ENCODE assay signal across 8 cellular contexts in genomic region chr14:57486767-57487379, GRCh38. TPM values are rescaled to one million over a fixed set of nuclear protein-coding genes. Genes with fewer than 3 reads are reported as not detected.
A peak's percentile ranks its signal among the peaks of the same experiment; 100 is the strongest.
DNase-seq lines count a peak whose midpoint lies in the region; ATAC-seq and TF ChIP-seq lines count a peak whose summit lies in the region.

No MANE protein-coding gene starts in this region.

- ATAC-seq in HCT116 (peak; percentile 72), T-helper 17 cell (no peak)

- H3K4me2 ChIP-seq in HCT116 (ENCODE audit: low read length): no peak overlapping the region

- H3K36me3 Mint-ChIP-seq in chondrocyte (ENCODE audit: low read depth) (no peaks in the 10 kb centered on the region), T-helper 17 cell (ENCODE audit: low read depth) (no peaks in the 10 kb centered on the region), endothelial cell (ENCODE audit: low read depth, unreplicated experiment) (no peaks in the 10 kb centered on the region)

- H3K4me3 ChIP-seq in AG10803 (ENCODE audit: low read length) (no peak overlapping the region), HCT116 (replicated peaks in 1 of 2; ENCODE audit: low read depth in 1 of 2, low read length in 2 of 2) (no peak overlapping the region)

- POLR2A ChIA-PET in HCT116 (lab: Charles Lee): no interaction called here

- H3K9me3 ChIP-seq in HCT116 (ENCODE audit: control insufficient read depth in 1 of 2, insufficient read depth in 1 of 2, low read depth in 1 of 2, low read length in 2 of 2) (no peaks in the 10 kb centered on the region), T-helper 17 cell (ENCODE audit: control insufficient read depth, low read length, poor library complexity, severe bottlenecking) (no peaks in the 10 kb centered on the region)

- H3K9me2 ChIP-seq in HCT116 (ENCODE audit: insufficient read depth): no peaks in the 10 kb centered on the region

- TF ChIP-seq CTCF in AG10803 (conservative IDR thresholded peaks at IDR 0.05; ENCODE audit: low read length): peak; percentile 81
- TF ChIP-seq CTCF in HCT116 (IDR thresholded peaks at IDR 0.05 in 2 of 3, conservative IDR thresholded peaks at IDR 0.05 in 1 of 3; ENCODE audit: borderline replicate concordance in 1 of 3, insufficient read depth in 1 of 3, low read depth in 2 of 3, low read length in 2 of 3): peak; percentile 47 to 69 (median 64); a peak in 5 of 6 replicates
- TF ChIP-seq CTCF in chondrocyte (IDR thresholded peaks at IDR 0.05): peak; percentile 85
- no peak for TF ChIP-seq CTCF in endothelial cell (IDR thresholded peaks at IDR 0.05; ENCODE audit: unreplicated experiment)

- intact Hi-C loops in HCT116 (cut with micrococcal nuclease): loop anchor here (2.0 to 5.0 kb wide), 2 partner anchors 395 to 586 kb away; no protein-coding TSS in a partner anchor

- H3K4me1 Mint-ChIP-seq in chondrocyte (ENCODE audit: low read depth): no peaks in the 10 kb centered on the region
- H3K4me1 Mint-ChIP-seq in T-helper 17 cell: peaks cover 2% of the 10 kb centered on the region
- no peaks in the 10 kb centered on the region for H3K4me1 Mint-ChIP-seq in endothelial cell (ENCODE audit: unreplicated experiment)

- CTCF ChIA-PET in HCT116 (lab: Charles Lee): no interaction called here

- H3K4me1 ChIP-seq in HCT116 (ENCODE audit: control insufficient read depth in 1 of 2, insufficient read depth in 2 of 2, low read length in 2 of 2): no peaks in the 10 kb centered on the region

- H3K9me3 Mint-ChIP-seq in chondrocyte (ENCODE audit: low read depth): no peaks in the 10 kb centered on the region
- H3K9me3 Mint-ChIP-seq in endothelial cell (ENCODE audit: unreplicated experiment): no peaks in the 10 kb centered on the region

- H3K27me3 Mint-ChIP-seq in chondrocyte (ENCODE audit: low read depth) (peaks cover 23% of the 10 kb centered on the region), T-helper 17 cell (peaks cover 5% of the 10 kb centered on the region), endothelial cell (ENCODE audit: unreplicated experiment) (no peaks in the 10 kb centered on the region)

- H3K27me3 ChIP-seq in HCT116 (ENCODE audit: insufficient read depth, low read length): peaks cover 72% of the 10 kb centered on the region

- no peaks in the 10 kb centered on the region for H3K79me2 ChIP-seq in HCT116 (ENCODE audit: insufficient read depth, low read length)

- no peaks in the 10 kb centered on the region for H4K20me1 ChIP-seq in HCT116 (ENCODE audit: insufficient read depth)

- peak; percentile 61 for TF ChIP-seq RAD21 in HCT116 (IDR thresholded peaks at IDR 0.05; ENCODE audit: low read depth)

- no peak for TF ChIP-seq POLR2A in HCT116 (IDR thresholded peaks at IDR 0.05; ENCODE audit: borderline replicate concordance, extremely low read depth, insufficient read depth, insufficient read length)

- H3K27ac Mint-ChIP-seq in chondrocyte (ENCODE audit: unreplicated experiment) (no peak overlapping the region), T-helper 17 cell (no peak overlapping the region), endothelial cell (ENCODE audit: unreplicated experiment) (no peak overlapping the region)

- no peaks in the 10 kb centered on the region for H3K36me3 ChIP-seq in HCT116 (ENCODE audit: control insufficient read depth in 1 of 2, insufficient read depth in 2 of 2, low read length in 2 of 2)

- RAD21 ChIA-PET in HCT116 (lab: Charles Lee; ENCODE audit: low non-redundant PET in 1 of 2, low total read pairs in 2 of 2, uncharacterized antibody in 2 of 2, unreplicated experiment in 2 of 2): no interaction called here

- H3K4me3 Mint-ChIP-seq in chondrocyte (ENCODE audit: unreplicated experiment): no peak overlapping the region
- no peak overlapping the region for H3K4me3 Mint-ChIP-seq in T-helper 17 cell
- H3K4me3 Mint-ChIP-seq in endothelial cell (ENCODE audit: unreplicated experiment): no peak overlapping the region

- DNase-seq in AG10803 (ENCODE audit: low read depth): peak; percentile 56
- DNase-seq in HCT116 (ENCODE audit: low read depth, low spot score): peak; percentile 18
- peak; percentile 12 to 58 for DNase-seq in NCI-H446 (lab: John Stamatoyannopoulos, UW)
- no peak for DNase-seq in chondrocyte (ENCODE audit: low spot score)
- DNase-seq in medulla oblongata (ENCODE audit: extremely low spot score): peak; percentile 62
- no peak for DNase-seq in activated CD8-positive, alpha-beta memory T cell treated with anti-CD3 and anti-CD28 coated beads, Interleukin-2, amount 50 U/mL, for 4 hours
- no peak for DNase-seq in T-helper 17 cell
- no peak for DNase-seq in endothelial cell (ENCODE audit: low spot score)

- BruUV-seq in HCT116 (replicated peaks; lab: Mats Ljungman, UMichigan): no TSS peak

- H2AFZ ChIP-seq in HCT116 (ENCODE audit: low read depth, low read length, poor library complexity, severe bottlenecking): no peak overlapping the region

- no peak overlapping the region for H3K9ac ChIP-seq in HCT116 (ENCODE audit: low read length)

- no peak overlapping the region for H3K27ac ChIP-seq in HCT116 (ENCODE audit: low read depth, low read length)

TF ChIP-seq in HCT116, 20 proteins besides CTCF, POLR2A, EP300 and RAD21:
- TF ChIP-seq ATF3 (IDR thresholded peaks at IDR 0.05): no peak
- TF ChIP-seq MAX (IDR thresholded peaks at IDR 0.05): no peak
- no peak for TF ChIP-seq SP1 (IDR thresholded peaks at IDR 0.05; ENCODE audit: low read depth)
- no peak for TF ChIP-seq EZH2phosphoT487 (IDR thresholded peaks at IDR 0.05; ENCODE audit: borderline replicate concordance)
- no peak for TF ChIP-seq POLR2AphosphoS5 (IDR thresholded peaks at IDR 0.05; ENCODE audit: low read depth, low read length)
- TF ChIP-seq ZFX (IDR thresholded peaks at IDR 0.05): no peak
- no peak for TF ChIP-seq CBX3 (IDR thresholded peaks at IDR 0.05; ENCODE audit: low read depth)
- TF ChIP-seq CEBPB (IDR thresholded peaks at IDR 0.05; ENCODE audit: low read depth): no peak
- no peak for TF ChIP-seq ZNF274 (IDR thresholded peaks at IDR 0.05; ENCODE audit: low read depth, low read length)
- TF ChIP-seq FOSL1 (IDR thresholded peaks at IDR 0.05; ENCODE audit: low read depth): no peak
- no peak for TF ChIP-seq JUND (IDR thresholded peaks at IDR 0.05)
- TF ChIP-seq YY1 (IDR thresholded peaks at IDR 0.05; ENCODE audit: extremely low read depth, insufficient replicate concordance, low read depth, low read length): no peak
- no peak for TF ChIP-seq SIN3A (IDR thresholded peaks at IDR 0.05; ENCODE audit: low read depth)

RNA-seq across cellular contexts. Expression of gene CCDC198, which starts 6.8 kb away (rescaled TPM):
- total RNA-seq in HCT116 (2021; ENCODE audit: unreplicated experiment) (not detected), chondrocyte (0.13 TPM in 1 of 3 replicates, not detected in the others), T-helper 17 cell (not detected), endothelial cell (ENCODE audit: unreplicated experiment) (not detected)
- polyA plus RNA-seq in HCT116 (2012): not detected in 2 replicates

Comparison
In these comparisons a context has a peak if more than half of its experiments do, and no peak if none do; other contexts are left out.
1. DNase-seq: peak in AG10803 (single experiment), HCT116 (single experiment), NCI-H446 (2 of 2) and medulla oblongata (single experiment); none in chondrocyte (single experiment), activated CD8-positive, alpha-beta memory T cell treated with anti-CD3 and anti-CD28 coated beads, Interleukin-2, amount 50 U/mL, for 4 hours (single experiment), T-helper 17 cell (0 of 3) and endothelial cell (single experiment).